8 cellular contexts compared by ENCODE assay signal in genomic region chrX:149541521-149542047, GRCh38. TPM values are rescaled to one million over a fixed set of nuclear protein-coding genes. Genes with fewer than 3 reads are reported as not detected.
DNase-seq lines count a peak whose midpoint lies in the region; ATAC-seq and TF ChIP-seq lines count a peak whose summit lies in the region.
"Had no signal": no experiment of that assay in that cellular context is flagged by ENCODE, and none has a peak within 500 bp of the region (broad histone marks: within the 10 kb centered on the region; RNA-seq: fewer than 3 reads in every experiment).

No MANE protein-coding gene starts in this region.

- H3K27ac Mint-ChIP-seq in activated T-helper 17 cell treated with anti-CD3 and anti-CD28 coated beads, Interleukin-2, amount 50 U/mL, for 72 hours: peak overlapping the region; percentile 97

- ATAC-seq in activated T-helper 17 cell treated with anti-CD3 and anti-CD28 coated beads, Interleukin-2, amount 50 U/mL, for 72 hours (replicated peaks): no peak
- no peak for ATAC-seq in stimulated activated naive CD8-positive, alpha-beta T cell treated with anti-CD3 and anti-CD28 coated beads, Interleukin-15, Interleukin-2, amounts not matched to agents 100 U/mL and 50 U/mL, for 24 hours

- no peaks in the 10 kb centered on the region for H3K9me3 Mint-ChIP-seq in activated T-helper 17 cell treated with anti-CD3 and anti-CD28 coated beads, Interleukin-2, amount 50 U/mL, for 72 hours

- H3K27me3 ChIP-seq in HL-60 (ENCODE audit: insufficient read depth, poor library complexity, severe bottlenecking): no peaks in the 10 kb centered on the region

- H3K4me3 Mint-ChIP-seq in activated T-helper 17 cell treated with anti-CD3 and anti-CD28 coated beads, Interleukin-2, amount 50 U/mL, for 72 hours: peak overlapping the region; percentile 82

- no peaks in the 10 kb centered on the region for H3K4me1 Mint-ChIP-seq in activated T-helper 17 cell treated with anti-CD3 and anti-CD28 coated beads, Interleukin-2, amount 50 U/mL, for 72 hours

- TF ChIP-seq CTCF in HL-60 (IDR thresholded peaks at IDR 0.05; ENCODE audit: insufficient read depth, low read length) (no peak), GM10266 (IDR thresholded peaks at IDR 0.05; ENCODE audit: control insufficient read depth, insufficient read depth, low read depth, missing control alignments) (no peak)

- H3K9me3 ChIP-seq in iPS-18c (ENCODE audit: control insufficient read depth, insufficient read depth, low read length): peaks cover 6% of the 10 kb centered on the region

- peak overlapping the region; percentile 79 for H3K4me3 ChIP-seq in HL-60 (replicated peaks; ENCODE audit: insufficient read depth, low read length)
- peak overlapping the region; percentile 34 for H3K4me3 ChIP-seq in iPS-18c (ENCODE audit: insufficient read depth, low read depth, low read length)

- DNase-seq in HL-60 (ENCODE audit: low read depth in 1 of 2, low spot score in 1 of 2) (no peak), HK-2 (ENCODE audit: unreplicated experiment) (no peak), GM10266 (ENCODE audit: extremely low spot score) (no peak), amniotic stem cell (lab: John Stamatoyannopoulos, UW) (no peak)
- DNase-seq in stimulated activated naive CD8-positive, alpha-beta T cell treated with anti-CD3 and anti-CD28 coated beads, Interleukin-15, Interleukin-2, amounts not matched to agents 100 U/mL and 50 U/mL, for 24 hours: peak; percentile 11

- H3K27ac ChIP-seq in HL-60 (replicated peaks): peak overlapping the region; percentile 96

- H3K36me3 Mint-ChIP-seq in activated T-helper 17 cell treated with anti-CD3 and anti-CD28 coated beads, Interleukin-2, amount 50 U/mL, for 72 hours (ENCODE audit: low read depth): peaks cover 37% of the 10 kb centered on the region

- no peaks in the 10 kb centered on the region for H3K27me3 Mint-ChIP-seq in activated T-helper 17 cell treated with anti-CD3 and anti-CD28 coated beads, Interleukin-2, amount 50 U/mL, for 72 hours

RNA-seq across cellular contexts. Expression of gene EOLA1, which starts 0.8 kb away (rescaled TPM):
- 10 to 100 TPM; 42.7 to 53.2 TPM for total RNA-seq in activated T-helper 17 cell treated with anti-CD3 and anti-CD28 coated beads, Interleukin-2, amount 50 U/mL, for 72 hours

RNA-seq across cellular contexts. Expression of gene HSFX3, which starts 8.1 kb away (rescaled TPM):
- total RNA-seq in activated T-helper 17 cell treated with anti-CD3 and anti-CD28 coated beads, Interleukin-2, amount 50 U/mL, for 72 hours: not detected
- total RNA-seq: pulmonary artery endothelial cell had no signal

RNA-seq across cellular contexts. Expression of gene IDS, which starts 36.5 kb away (rescaled TPM):
- total RNA-seq in activated T-helper 17 cell treated with anti-CD3 and anti-CD28 coated beads, Interleukin-2, amount 50 U/mL, for 72 hours: 100 to 1,000 TPM in 1 of 2 donors, 10 to 100 TPM in 1; 91.4 to 127 TPM

RNA-seq across cellular contexts. Expression of gene MAGEA9B, which starts 45.7 kb away (rescaled TPM):
- not detected for total RNA-seq in activated T-helper 17 cell treated with anti-CD3 and anti-CD28 coated beads, Interleukin-2, amount 50 U/mL, for 72 hours
- total RNA-seq: pulmonary artery endothelial cell had no signal

RNA-seq across cellular contexts. Expression of gene HSFX2, which starts 53.5 kb away (rescaled TPM):
- not detected for total RNA-seq in activated T-helper 17 cell treated with anti-CD3 and anti-CD28 coated beads, Interleukin-2, amount 50 U/mL, for 72 hours
- total RNA-seq: pulmonary artery endothelial cell had no signal
